1 cellular context compared by ENCODE assay signal in the genomic region with DNA sequence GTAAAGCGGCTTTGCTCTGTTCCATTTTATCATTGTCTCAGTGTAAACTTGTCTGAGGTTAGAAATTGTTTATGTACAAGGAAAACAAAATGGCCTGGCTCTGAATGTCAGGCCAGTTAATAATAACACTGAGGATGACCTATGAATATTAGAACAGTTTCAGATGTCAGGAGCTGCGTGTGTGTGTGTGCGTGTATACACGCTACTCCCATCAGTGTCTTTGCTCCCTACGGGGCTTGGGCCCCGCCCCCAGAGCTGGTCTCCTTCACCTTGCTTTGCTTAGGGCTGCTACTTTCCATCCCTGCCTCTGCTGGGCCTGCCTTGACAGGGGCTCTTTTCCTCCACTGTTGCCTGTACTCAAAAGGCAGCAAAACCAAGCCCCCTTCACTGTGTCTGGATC.
TF ChIP-seq lines count a peak whose summit lies in the region.

No MANE protein-coding gene starts in this region.

TF ChIP-seq in WTC11, 78 proteins besides CTCF, POLR2A, EP300 and RAD21 (continued from another document):
- TF ChIP-seq, protein P1, sequence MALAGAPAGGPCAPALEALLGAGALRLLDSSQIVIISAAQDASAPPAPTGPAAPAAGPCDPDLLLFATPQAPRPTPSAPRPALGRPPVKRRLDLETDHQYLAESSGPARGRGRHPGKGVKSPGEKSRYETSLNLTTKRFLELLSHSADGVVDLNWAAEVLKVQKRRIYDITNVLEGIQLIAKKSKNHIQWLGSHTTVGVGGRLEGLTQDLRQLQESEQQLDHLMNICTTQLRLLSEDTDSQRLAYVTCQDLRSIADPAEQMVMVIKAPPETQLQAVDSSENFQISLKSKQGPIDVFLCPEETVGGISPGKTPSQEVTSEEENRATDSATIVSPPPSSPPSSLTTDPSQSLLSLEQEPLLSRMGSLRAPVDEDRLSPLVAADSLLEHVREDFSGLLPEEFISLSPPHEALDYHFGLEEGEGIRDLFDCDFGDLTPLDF (CRISPR knock-in tag; IDR thresholded peaks at IDR 0.05), result no peak
- TF ChIP-seq EMX1 (CRISPR knock-in tag; IDR thresholded peaks at IDR 0.05) (no peak), OVOL2 (CRISPR knock-in tag; IDR thresholded peaks at IDR 0.05; ENCODE audit: borderline replicate concordance) (no peak), RORB (CRISPR knock-in tag; IDR thresholded peaks at IDR 0.05) (no peak), NFATC4 (CRISPR knock-in tag; IDR thresholded peaks at IDR 0.05) (no peak), MAX (CRISPR knock-in tag; IDR thresholded peaks at IDR 0.05) (no peak), TP53 (CRISPR knock-in tag; IDR thresholded peaks at IDR 0.05) (no peak), ZNF416 (CRISPR knock-in tag; IDR thresholded peaks at IDR 0.05) (no peak), SP1 (CRISPR knock-in tag; conservative IDR thresholded peaks at IDR 0.05) (no peak), FOXP1 (CRISPR knock-in tag; IDR thresholded peaks at IDR 0.05; ENCODE audit: borderline replicate concordance) (no peak)
TF ChIP-seq in WTC11: peak in this region for 0.
